ENCODE assay signal across 12 cellular contexts in genomic region chr3:184687363-184688049, GRCh38. TPM values are rescaled to one million over a fixed set of nuclear protein-coding genes. Genes with fewer than 3 reads are reported as not detected.
DNase-seq lines count a peak whose midpoint lies in the region; ATAC-seq, FAIRE-seq and TF ChIP-seq lines count a peak whose summit lies in the region.
"Had no signal": no experiment of that assay in that cellular context is flagged by ENCODE, and none has a peak within 500 bp of the region (broad histone marks: within the 10 kb centered on the region; RNA-seq: fewer than 3 reads in every experiment).

No MANE protein-coding gene starts in this region.

- no peak for TF ChIP-seq POLR2A in erythroblast (IDR thresholded peaks at IDR 0.05; ENCODE audit: low read length)
- TF ChIP-seq POLR2A in testis (IDR thresholded peaks at IDR 0.05) = no peak

- peak overlapping the region; percentile 30 for H3K27ac ChIP-seq in substantia nigra (ENCODE audit: low read depth, low read length, poor library complexity, severe bottlenecking)
- H3K27ac ChIP-seq in testis = no peak overlapping the region

- DNase-seq in MV-4-11 (lab: John Stamatoyannopoulos, UW) (peak; percentile 95), bronchial epithelial cell (ENCODE audit: low read depth) (no peak), midbrain (lab: John Stamatoyannopoulos, UW) (peak; percentile 30), substantia nigra (lab: John Stamatoyannopoulos, UW) (peak in 36 of 49 donors; percentile 11 to 73 (median 36)), erythroblast (lab: John Stamatoyannopoulos, UW) (no peak), testis (no peak)
- DNase-seq: DMS53, NCI-H1105 treated with DMSO at 0.1 percent for 48 hours had no signal

- intact Hi-C loops in testis (cut with DNase I; ENCODE audit: low total_unique reads) = no loop called here

- TF ChIP-seq CTCF in bronchial epithelial cell (IDR thresholded peaks at IDR 0.05; ENCODE audit: insufficient read depth, low read length, severe bottlenecking) (no peak), testis (IDR thresholded peaks at IDR 0.05) (no peak)

- 80 to 82% methylated on average over 14 to 18 of the region's 18 CpGs for WGBS in testis, 2 donors

- H3K27me3 ChIP-seq in bronchial epithelial cell (ENCODE audit: control insufficient read depth, insufficient read depth, low read length) = peaks cover 6% of the 10 kb centered on the region
- H3K27me3 ChIP-seq in testis = no peaks in the 10 kb centered on the region

- no peaks in the 10 kb centered on the region for H3K9me3 ChIP-seq in testis

- ATAC-seq in HG02642 (IDR thresholded peaks at IDR 0.05; ENCODE audit: poor library complexity, unreplicated experiment) (no peak), HG02973 (IDR thresholded peaks at IDR 0.05; ENCODE audit: unreplicated experiment) (no peak)

- H3K4me3 ChIP-seq in bronchial epithelial cell (ENCODE audit: low read depth, low read length) (no peak overlapping the region), testis (no peak overlapping the region)

- H3K36me3 ChIP-seq in bronchial epithelial cell (ENCODE audit: control insufficient read depth, insufficient read depth, low read length) (no peaks in the 10 kb centered on the region), testis (ENCODE audit: low read depth, missing control alignments) (no peaks in the 10 kb centered on the region)

- H3K4me1 ChIP-seq in testis = peaks cover 17% of the 10 kb centered on the region

- FAIRE-seq in bronchial epithelial cell (lab: Jason Lieb, UNC) = peak; percentile 28
- FAIRE-seq: colon, H1 had no signal

RNA-seq across cellular contexts. Expression of gene MAGEF1, which starts 24.4 kb away (rescaled TPM):
- total RNA-seq in bronchial epithelial cell (14.2 and 15.1 TPM in 2 replicates), testis (10 to 100 TPM; 22.8 to 33.5 TPM)
- polyA plus RNA-seq in testis (ENCODE audit: insufficient read depth, low read depth, low replicate concordance) = 25.1 TPM

Comparison
In these comparisons a context has a peak if more than half of its experiments do, and no peak if none do; other contexts are left out.
1. DNase-seq: peak in MV-4-11 (single experiment), midbrain (single experiment) and substantia nigra (36 of 49); none in bronchial epithelial cell (single experiment), erythroblast (0 of 2) and testis (single experiment).